14 cellular contexts compared by ENCODE assay signal in genomic region chr1:12464627-12465056, GRCh38.
DNase-seq lines count a peak whose midpoint lies in the region; ATAC-seq and TF ChIP-seq lines count a peak whose summit lies in the region.
"Had no signal": no experiment of that assay in that cellular context is flagged by ENCODE, and none has a peak within 500 bp of the region (broad histone marks: within the 10 kb centered on the region; RNA-seq: fewer than 3 reads in every experiment).

No MANE protein-coding gene starts in this region.

- peak; percentile 69 for ATAC-seq in left lung
- ATAC-seq in thoracic aorta (ENCODE audit: insufficient number of reproducible peaks, low FRiP score, low read depth): peak; percentile 82

- DNase-seq in HFFc6: peak; percentile 22
- DNase-seq in breast epithelium (ENCODE audit: low spot score in 2 of 2): peak in 1 of 2 donors; percentile 77
- peak in 1 of 2 donors; percentile 60 for DNase-seq in left lung
- peak; percentile 68 for DNase-seq in thoracic aorta (ENCODE audit: low spot score)
- DNase-seq in activated T-helper 2 cell treated with anti-CD3 and anti-CD28 coated beads, Interferon-gamma antibody, Interleukin-2, Interleukin-4, amounts not matched to agents 10 μg/mL and 5 μg/mL and 100 μg/mL, durations not matched to agents 14 hours and 24 hours and 36 hours (ENCODE audit: low spot score): no peak
- no peak for DNase-seq in UCSD-AML1 (lab: John Stamatoyannopoulos, UW; ENCODE audit: unreplicated experiment)
- no peak for DNase-seq in substantia nigra (lab: John Stamatoyannopoulos, UW)
- DNase-seq in GM13976 (ENCODE audit: low spot score): no peak
- DNase-seq: activated B cell treated with CpG ODN at 0.5 μM for 24 hours; activated naive CD4-positive, alpha-beta T cell treated with Interleukin-2 at 50 U/mL for 16 hours; DMS79; stimulated activated CD4-positive, alpha-beta T cell treated with anti-CD3 and anti-CD28 coated beads, Interleukin-4, amount 100 ng/mL, for 1 hour had no signal

- no peaks in the 10 kb centered on the region for H3K9me3 Mint-ChIP-seq in HFFc6
- no peaks in the 10 kb centered on the region for H3K9me3 Mint-ChIP-seq in activated T-helper 2 cell treated with anti-CD3 and anti-CD28 coated beads, Interferon-gamma antibody, Interleukin-2, Interleukin-4, amounts not matched to agents 10 μg/mL and 5 μg/mL and 100 μg/mL, durations not matched to agents 14 hours and 24 hours and 36 hours
- H3K9me3 Mint-ChIP-seq: activated B cell treated with CpG ODN at 0.5 μM for 24 hours, type B pancreatic cell had no signal

- intact Hi-C loops in breast epithelium (cut with DNase I; ENCODE audit: low total_unique reads): no loop called here
- intact Hi-C loops in left lung (cut with DNase I): no loop called here
- intact Hi-C loops in activated T-helper 2 cell treated with anti-CD3 and anti-CD28 coated beads, Interferon-gamma antibody, Interleukin-2, Interleukin-4, amounts not matched to agents 10 μg/mL and 5 μg/mL and 100 μg/mL, durations not matched to agents 14 hours and 24 hours and 36 hours (cut with micrococcal nuclease): no loop called here

- H3K4me1 Mint-ChIP-seq in HFFc6 (ENCODE audit: low read depth): peaks cover 39% of the 10 kb centered on the region
- H3K4me1 Mint-ChIP-seq in activated T-helper 2 cell treated with anti-CD3 and anti-CD28 coated beads, Interferon-gamma antibody, Interleukin-2, Interleukin-4, amounts not matched to agents 10 μg/mL and 5 μg/mL and 100 μg/mL, durations not matched to agents 14 hours and 24 hours and 36 hours (ENCODE audit: low read depth): peaks cover 18% of the 10 kb centered on the region

- peak overlapping the region; percentile 72 for H3K27ac Mint-ChIP-seq in HFFc6
- H3K27ac Mint-ChIP-seq in activated T-helper 2 cell treated with anti-CD3 and anti-CD28 coated beads, Interferon-gamma antibody, Interleukin-2, Interleukin-4, amounts not matched to agents 10 μg/mL and 5 μg/mL and 100 μg/mL, durations not matched to agents 14 hours and 24 hours and 36 hours: no peak overlapping the region
- H3K27ac Mint-ChIP-seq: activated B cell treated with CpG ODN at 0.5 μM for 24 hours, type B pancreatic cell had no signal

- no peak overlapping the region for H3K4me3 Mint-ChIP-seq in HFFc6
- H3K4me3 Mint-ChIP-seq in activated T-helper 2 cell treated with anti-CD3 and anti-CD28 coated beads, Interferon-gamma antibody, Interleukin-2, Interleukin-4, amounts not matched to agents 10 μg/mL and 5 μg/mL and 100 μg/mL, durations not matched to agents 14 hours and 24 hours and 36 hours (ENCODE audit: low read depth): no peak overlapping the region
- H3K4me3 Mint-ChIP-seq: activated B cell treated with CpG ODN at 0.5 μM for 24 hours had no signal

- H3K4me1 ChIP-seq in breast epithelium (peaks cover 0 to 25% of the 10 kb centered on the region in 2 donors), left lung (peaks cover 38 to 41% of the 10 kb centered on the region in 2 donors), thoracic aorta (ENCODE audit: control insufficient read depth in 1 of 2, low read depth in 2 of 2) (peaks cover 45 to 84% of the 10 kb centered on the region in 2 donors)

- H3K27me3 ChIP-seq in breast epithelium: no peaks in the 10 kb centered on the region
- no peaks in the 10 kb centered on the region for H3K27me3 ChIP-seq in left lung
- H3K27me3 ChIP-seq in thoracic aorta (replicated peaks; ENCODE audit: insufficient read depth): no peaks in the 10 kb centered on the region

- H3K9me3 ChIP-seq in breast epithelium: no peaks in the 10 kb centered on the region
- H3K9me3 ChIP-seq in left lung: no peaks in the 10 kb centered on the region
- no peaks in the 10 kb centered on the region for H3K9me3 ChIP-seq in thoracic aorta

- peaks cover 5% of the 10 kb centered on the region for H3K27me3 Mint-ChIP-seq in HFFc6 (ENCODE audit: insufficient read depth)
- H3K27me3 Mint-ChIP-seq in activated T-helper 2 cell treated with anti-CD3 and anti-CD28 coated beads, Interferon-gamma antibody, Interleukin-2, Interleukin-4, amounts not matched to agents 10 μg/mL and 5 μg/mL and 100 μg/mL, durations not matched to agents 14 hours and 24 hours and 36 hours (ENCODE audit: low read depth): no peaks in the 10 kb centered on the region
- H3K27me3 Mint-ChIP-seq: activated B cell treated with CpG ODN at 0.5 μM for 24 hours, type B pancreatic cell had no signal

- TF ChIP-seq POLR2A in breast epithelium (IDR thresholded peaks at IDR 0.05): no peak

- H3K4me3 ChIP-seq in breast epithelium: no peak overlapping the region
- no peak overlapping the region for H3K4me3 ChIP-seq in left lung
- no peak overlapping the region for H3K4me3 ChIP-seq in thoracic aorta

- H3K36me3 Mint-ChIP-seq in HFFc6 (ENCODE audit: low read depth): peaks cover 35% of the 10 kb centered on the region
- peaks cover 47% of the 10 kb centered on the region for H3K36me3 Mint-ChIP-seq in activated T-helper 2 cell treated with anti-CD3 and anti-CD28 coated beads, Interferon-gamma antibody, Interleukin-2, Interleukin-4, amounts not matched to agents 10 μg/mL and 5 μg/mL and 100 μg/mL, durations not matched to agents 14 hours and 24 hours and 36 hours (ENCODE audit: low read depth)

- H3K27ac ChIP-seq in breast epithelium (peak overlapping the region; percentile 73 to 79), left lung (peak overlapping the region; percentile 13 to 76), thoracic aorta (peak overlapping the region; percentile 73 to 82), substantia nigra (ENCODE audit: low read depth, low read length, poor library complexity, severe bottlenecking) (no peak overlapping the region)
- H3K27ac ChIP-seq: KMS-11 had no signal

- H3K36me3 ChIP-seq in breast epithelium: no peaks in the 10 kb centered on the region
- H3K36me3 ChIP-seq in left lung: peaks cover 0 to 36% of the 10 kb centered on the region in 2 donors
- no peaks in the 10 kb centered on the region for H3K36me3 ChIP-seq in thoracic aorta

- no peak for TF ChIP-seq CTCF in HFFc6 (IDR thresholded peaks at IDR 0.05)
- TF ChIP-seq CTCF in breast epithelium (IDR thresholded peaks at IDR 0.05): no peak
- TF ChIP-seq CTCF in left lung (IDR thresholded peaks at IDR 0.05): no peak
- no peak for TF ChIP-seq CTCF in thoracic aorta (IDR thresholded peaks at IDR 0.05)
- no peak for TF ChIP-seq CTCF in GM13976 (IDR thresholded peaks at IDR 0.05; ENCODE audit: borderline replicate concordance, control extremely low read depth, extremely low read depth, insufficient read depth, missing control alignments)

- in situ Hi-C loops in GM13976 (cut with MboI; ENCODE audit: low sequenced_read_pairs, unreplicated experiment): no loop called here

Comparison
In these comparisons a context has a peak if more than half of its experiments do, and no peak if none do; other contexts are left out.
1. DNase-seq: peak in HFFc6 (single experiment) and thoracic aorta (single experiment); none in activated T-helper 2 cell treated with anti-CD3 and anti-CD28 coated beads, Interferon-gamma antibody, Interleukin-2, Interleukin-4, amounts not matched to agents 10 μg/mL and 5 μg/mL and 100 μg/mL, durations not matched to agents 14 hours and 24 hours and 36 hours (single experiment), UCSD-AML1 (single experiment), substantia nigra (0 of 49) and GM13976 (single experiment).